In the genomic region with DNA sequence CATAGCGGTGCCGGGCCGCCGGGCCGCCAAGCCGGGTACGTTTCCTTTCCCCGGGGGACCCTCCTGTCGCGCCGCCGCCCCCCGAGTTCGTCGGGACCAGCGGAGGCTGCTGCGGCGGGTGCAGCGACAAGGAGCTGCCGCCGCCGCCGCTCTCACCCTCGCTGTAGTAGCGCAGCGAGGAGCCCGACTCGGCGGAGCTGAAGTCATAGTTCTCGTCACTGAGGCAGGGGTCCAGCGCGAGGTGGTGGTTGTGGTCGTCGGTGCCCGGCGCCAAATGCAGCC, we compare ENCODE assay signal across 8 cellular contexts. TPM values are rescaled to one million over a fixed set of nuclear protein-coding genes. Genes with fewer than 3 reads are reported as not detected.
DNase-seq lines count a peak whose midpoint lies in the region; ATAC-seq, FAIRE-seq and TF ChIP-seq lines count a peak whose summit lies in the region.

No MANE protein-coding gene starts in this region.

- no TSS peak for BruUV-seq in Caco-2 (replicated peaks; lab: Mats Ljungman, UMichigan)
- no TSS peak for BruUV-seq in IMR-90 (replicated peaks; lab: Mats Ljungman, UMichigan)
- no TSS peak for BruUV-seq in HepG2 (replicated peaks; lab: Mats Ljungman, UMichigan)

- H3K27me3 Mint-ChIP-seq in Caco-2 (ENCODE audit: insufficient read depth, unreplicated experiment): no peaks in the 10 kb centered on the region

- TF ChIP-seq RAD21 in IMR-90 (IDR thresholded peaks at IDR 0.05; ENCODE audit: low read length): no peak
- no peak for TF ChIP-seq RAD21 in HepG2 (CRISPR knock-in tag; IDR thresholded peaks at IDR 0.05)

- H3K4me1 ChIP-seq in Caco-2 (peaks cover 4% of the 10 kb centered on the region; the same call in 1 of the 2 replicates), IMR-90 (ENCODE audit: control insufficient read depth, insufficient read depth, low read length) (peaks cover 5% of the 10 kb centered on the region; the same call in 1 of the 2 replicates), breast epithelium (peaks cover 0 to 7% of the 10 kb centered on the region in 2 donors), HepG2 (ENCODE audit: insufficient read depth, low read length) (peaks cover 42% of the 10 kb centered on the region)

- H3K27me3 ChIP-seq in Caco-2 (replicated peaks; ENCODE audit: control insufficient read depth, insufficient read depth, low read length): no peaks in the 10 kb centered on the region
- no peaks in the 10 kb centered on the region for H3K27me3 ChIP-seq in IMR-90 (ENCODE audit: control insufficient read depth, insufficient read depth, low read length)
- H3K27me3 ChIP-seq in breast epithelium: no peaks in the 10 kb centered on the region
- no peaks in the 10 kb centered on the region for H3K27me3 ChIP-seq in HepG2 (ENCODE audit: control insufficient read depth in 1 of 2, insufficient read depth in 2 of 2, low read length in 2 of 2)

- peaks cover 10% of the 10 kb centered on the region for H3K9me1 ChIP-seq in IMR-90 (ENCODE audit: insufficient read depth, low read length)

- H3K23ac ChIP-seq in IMR-90 (ENCODE audit: low read depth, low read length): peak overlapping the region; percentile 96; the same call in 1 of the 2 replicates

- H3K4me2 ChIP-seq in IMR-90 (ENCODE audit: low read depth, low read length): peak overlapping the region; percentile 76
- peak overlapping the region; percentile 80 for H3K4me2 ChIP-seq in HepG2 (ENCODE audit: low read depth, low read length)

- peak overlapping the region; percentile 72 for H3K27ac ChIP-seq in IMR-90 (ENCODE audit: insufficient read depth, low read length)
- H3K27ac ChIP-seq in breast epithelium: peak overlapping the region; percentile 83 to 85
- peak overlapping the region; percentile 69 for H3K27ac ChIP-seq in HepG2 (ENCODE audit: extremely low read length, insufficient read depth, low read length)
- peak overlapping the region; percentile 40 for H3K27ac ChIP-seq in temporal lobe (ENCODE audit: low read depth, low read length)

- no peak for TF ChIP-seq POLR2A in IMR-90 (IDR thresholded peaks at IDR 0.05; ENCODE audit: low read depth, low read length)
- TF ChIP-seq POLR2A in breast epithelium (IDR thresholded peaks at IDR 0.05): no peak
- TF ChIP-seq POLR2A in HepG2 (IDR thresholded peaks at IDR 0.05; ENCODE audit: insufficient read depth in 1 of 2, low read depth in 2 of 2, low read length in 2 of 2): no peak

- H3K4me3 Mint-ChIP-seq in Caco-2 (ENCODE audit: unreplicated experiment): peak overlapping the region; percentile 98

- H4K20me1 ChIP-seq in IMR-90 (ENCODE audit: insufficient read depth, low read length) (peaks cover 6% of the 10 kb centered on the region; the same call in 1 of the 2 replicates), HepG2 (ENCODE audit: insufficient read depth, low read length) (peaks cover 8% of the 10 kb centered on the region; the same call in 1 of the 2 replicates)

- H3K79me2 ChIP-seq in HepG2 (ENCODE audit: insufficient read depth, low read length): peaks cover 31% of the 10 kb centered on the region

- H3K9me3 Mint-ChIP-seq in Caco-2 (ENCODE audit: unreplicated experiment): no peaks in the 10 kb centered on the region

- H2AK9ac ChIP-seq in IMR-90 (replicated peaks; ENCODE audit: low read depth, low read length, poor library complexity): peak overlapping the region; percentile 47

- H4K91ac ChIP-seq in IMR-90 (ENCODE audit: insufficient read depth, low read depth, low read length): no peak overlapping the region

- no peaks in the 10 kb centered on the region for H3K36me3 Mint-ChIP-seq in Caco-2 (ENCODE audit: insufficient read depth, unreplicated experiment)

- H3K4me1 Mint-ChIP-seq in Caco-2 (ENCODE audit: low read depth, unreplicated experiment): peaks cover 19% of the 10 kb centered on the region

- H2BK120ac ChIP-seq in IMR-90 (ENCODE audit: low read depth, low read length): no peak overlapping the region

- TF ChIP-seq EP300 in HepG2 (IDR thresholded peaks at IDR 0.05; ENCODE audit: low read depth in 2 of 2, low read length in 2 of 2) (no peak), HepG2 (CRISPR knock-in tag; IDR thresholded peaks at IDR 0.05; ENCODE audit: borderline replicate concordance) (no peak)

- H4K8ac ChIP-seq in IMR-90 (ENCODE audit: low read depth in 2 of 2, low read length in 2 of 2): peak overlapping the region in 1 of 2 experiments; percentile 75; a peak in 1 of 4 replicates

- H2BK20ac ChIP-seq in IMR-90 (ENCODE audit: low read depth, low read length): no peak overlapping the region

- H3K36me3 ChIP-seq in Caco-2 (ENCODE audit: control insufficient read depth, insufficient read depth, low read length) (no peaks in the 10 kb centered on the region), IMR-90 (ENCODE audit: control insufficient read depth, insufficient read depth, low read length) (no peaks in the 10 kb centered on the region), breast epithelium (no peaks in the 10 kb centered on the region), HepG2 (replicated peaks in 1 of 2; ENCODE audit: control insufficient read depth in 1 of 2, insufficient read depth in 2 of 2, low read length in 2 of 2) (no peaks in the 10 kb centered on the region)

- WGBS in IMR-90 (ENCODE audit: extremely low coverage in 2 of 2, insufficient read length in 1 of 2), 2 experiments: 1% methylated on average over 29 of the region's 36 CpGs; no CpG with 5 or more reads in 1 of the 2 experiments
- no CpG with 5 or more reads among the region's 36 CpGs for WGBS in HepG2 (ENCODE audit: low lambda C conversion rate)

- H3K9ac ChIP-seq in IMR-90 (ENCODE audit: low read depth, low read length): peak overlapping the region; percentile 71
- H3K9ac ChIP-seq in HepG2 (ENCODE audit: insufficient read depth, low read depth, low read length): peak overlapping the region; percentile 70

- no peak overlapping the region for H3K56ac ChIP-seq in IMR-90 (ENCODE audit: extremely low read depth, insufficient read depth, low read length)

- POLR2A ChIA-PET in Caco-2 (lab: Charles Lee) (interaction anchor here (1.0 kb wide), 1 partner anchor 201 kb away, joined by 3 read pairs; no protein-coding TSS in a partner anchor), IMR-90 (lab: Charles Lee; ENCODE audit: unreplicated experiment) (interaction anchor here (0.7 kb wide), 1 partner anchor 286 kb away, joined by 3 read pairs; no protein-coding TSS in a partner anchor), HepG2 (lab: Yijun Ruan, JAX) (interaction anchor here (1.3 to 1.5 kb wide), 2 partner anchors 10 to 126 kb away, joined by 3 to 6 read pairs; no protein-coding TSS in a partner anchor)

- CTCF ChIA-PET in Caco-2 (lab: Charles Lee) (interaction anchor here (0.7 to 1.4 kb wide), 2 partner anchors 65 to 131 kb away, joined by 3 to 7 read pairs; no protein-coding TSS in a partner anchor), IMR-90 (lab: Yijun Ruan, JAX) (interaction anchor here (0.6 to 1.5 kb wide), 3 partner anchors 8 to 143 kb away, joined by 3 to 4 read pairs (median 4); no protein-coding TSS in a partner anchor), HepG2 (lab: Yijun Ruan, JAX; ENCODE audit: low intra/inter-chr PET ratio, low total read pairs) (no interaction called here)

- H3K9me3 ChIP-seq in Caco-2: no peaks in the 10 kb centered on the region
- no peaks in the 10 kb centered on the region for H3K9me3 ChIP-seq in IMR-90 (ENCODE audit: control insufficient read depth, insufficient read depth, low read length)
- no peaks in the 10 kb centered on the region for H3K9me3 ChIP-seq in breast epithelium
- no peaks in the 10 kb centered on the region for H3K9me3 ChIP-seq in HepG2 (ENCODE audit: low read length)

- H3K14ac ChIP-seq in IMR-90 (replicated peaks; ENCODE audit: low read depth, low read length): peak overlapping the region; percentile 76

- peak; percentile 15 for ATAC-seq in GM21447 (IDR thresholded peaks at IDR 0.05; ENCODE audit: unreplicated experiment)
- peak; percentile 48 for ATAC-seq in IMR-90 (ENCODE audit: low read depth)
- peak; percentile 63 for ATAC-seq in HepG2

- peak overlapping the region; percentile 73 for H3K4me3 ChIP-seq in Caco-2 (ENCODE audit: low read depth, low read length)
- peak overlapping the region; percentile 95 for H3K4me3 ChIP-seq in IMR-90 (ENCODE audit: insufficient read depth, low read depth, low read length)
- peak overlapping the region; percentile 75 to 86 (median 83) for H3K4me3 ChIP-seq in breast epithelium
- peak overlapping the region; percentile 82 to 87 (median 87) for H3K4me3 ChIP-seq in HepG2 (replicated peaks in 1 of 3; ENCODE audit: insufficient read depth in 1 of 3, low read depth in 2 of 3, low read length in 3 of 3)

- peak overlapping the region; percentile 87; the same call in 1 of the 2 replicates for H3K4ac ChIP-seq in IMR-90 (ENCODE audit: low read depth, low read length)

- no peak for FAIRE-seq in HepG2 (lab: Jason Lieb, UNC)

- TF ChIP-seq CTCF in Caco-2 (IDR thresholded peaks at IDR 0.05; ENCODE audit: insufficient read depth in 1 of 2, low read depth in 1 of 2, low read length in 1 of 2, severe bottlenecking in 1 of 2, unreplicated experiment in 1 of 2): no peak
- TF ChIP-seq CTCF in IMR-90 (conservative IDR thresholded peaks at IDR 0.05; ENCODE audit: low read depth, low read length): no peak
- TF ChIP-seq CTCF in breast epithelium (IDR thresholded peaks at IDR 0.05): no peak
- TF ChIP-seq CTCF in HepG2 (CRISPR knock-in tag; IDR thresholded peaks at IDR 0.05): no peak

- H2BK5ac ChIP-seq in IMR-90 (ENCODE audit: low read depth, low read length, poor library complexity, severe bottlenecking): peak overlapping the region; percentile 53

- DNase-seq in Caco-2 (no peak), IMR-90 (no peak), breast epithelium (ENCODE audit: low spot score in 2 of 2) (no peak), HepG2 (ENCODE audit: low spot score) (no peak), glomerular visceral epithelial cell (ENCODE audit: extremely low spot score) (no peak)
- no peak for DNase-seq in activated CD8-positive, alpha-beta memory T cell treated with anti-CD3 and anti-CD28 coated beads, Interleukin-2, amount 50 U/mL, for 48 hours

- in situ Hi-C loops in IMR-90 (cut with MboI; ENCODE audit: low sequenced_read_pairs) (no loop called here), HepG2 (cut with HindIII; ENCODE audit: extremely low pct_ligation_motif_present, low pct_unique_long_range_greater_than_20kb) (no loop called here)

- dilution Hi-C loops in IMR-90 (cut with HindIII; ENCODE audit: low sequenced_read_pairs, unreplicated experiment): no loop called here

- H2AK5ac ChIP-seq in IMR-90 (ENCODE audit: low read depth, low read length): no peak overlapping the region

- peak overlapping the region; percentile 15; the same call in 1 of the 2 replicates for H3K18ac ChIP-seq in IMR-90 (ENCODE audit: low read depth, low read length)

- no peak overlapping the region for H4K5ac ChIP-seq in IMR-90 (ENCODE audit: low read depth, low read length)

- H3K27ac Mint-ChIP-seq in Caco-2 (ENCODE audit: unreplicated experiment): peak overlapping the region; percentile 61

- intact Hi-C loops in Caco-2 (cut with micrococcal nuclease; ENCODE audit: unreplicated experiment) (no loop called here), IMR-90 (cut with micrococcal nuclease) (loop anchor here (5.0 to 10.0 kb wide), 3 partner anchors 155 to 408 kb away; a partner anchor contains a TSS), breast epithelium (cut with DNase I; ENCODE audit: low total_unique reads) (no loop called here), HepG2 (cut with micrococcal nuclease; ENCODE audit: unreplicated experiment) (no loop called here)

- no peak overlapping the region for H2BK15ac ChIP-seq in IMR-90 (ENCODE audit: low read depth, low read length)

- H3K79me1 ChIP-seq in IMR-90 (ENCODE audit: low read depth in 1 of 2, low read length in 2 of 2): peaks cover 20 to 37% of the 10 kb centered on the region in 2 experiments

- H2AFZ ChIP-seq in IMR-90 (replicated peaks; ENCODE audit: low read length, poor library complexity) (peak overlapping the region; percentile 98), HepG2 (ENCODE audit: low read length) (no peak overlapping the region)

RNA-seq across cellular contexts. Expression of a gene that starts 0.6 kb away (rescaled TPM):
- total RNA-seq in Caco-2 (2022) (8.8 and 9.0 TPM in 2 replicates), IMR-90 (2012; rRNA removed) (9.0 and 14.2 TPM in 2 replicates), breast epithelium (10 to 100 TPM; 25.2 to 32.9 (median 26.7) TPM), HepG2 (2016; rRNA removed; fragmentation: Illumina TruSeq; extraction: Trizol) (7.2 and 8.3 TPM in 2 replicates), temporal lobe (20.9 TPM)
- polyA plus RNA-seq in IMR-90 (2012; rRNA removed) (3.7 and 4.5 TPM in 2 replicates), HepG2 (2011; rRNA removed) (3.3 and 4.6 TPM in 2 replicates)
- 1.3 and 1.4 TPM in 2 replicates for polyA plus RNA-seq in IMR-90 (2012; cell fraction: cytosol; rRNA removed)
- 1.9 and 10.8 TPM in 2 replicates for polyA plus RNA-seq in IMR-90 (2012; cell fraction: nucleus; rRNA removed; ENCODE audit: low replicate concordance)
- total RNA-seq in HepG2 (2016; cell fraction: cytosol; rRNA removed; fragmentation: Illumina TruSeq; extraction: Trizol; ENCODE audit: low read depth): 1.5 TPM in 2 replicates
- total RNA-seq in HepG2 (2016; cell fraction: insoluble cytoplasmic fraction; rRNA removed; fragmentation: Illumina TruSeq; extraction: Trizol): 8.2 TPM in 2 replicates
- total RNA-seq in HepG2 (2016; cell fraction: membrane; rRNA removed; fragmentation: Illumina TruSeq; extraction: Trizol): 3.4 and 3.6 TPM in 2 replicates
- total RNA-seq in HepG2 (2016; cell fraction: nucleus; rRNA removed; fragmentation: Illumina TruSeq; extraction: Trizol): 20.5 and 21.3 TPM in 2 replicates
- polyA plus RNA-seq in HepG2 (2011; cell fraction: cytosol; rRNA removed): 1.1 and 1.8 TPM in 2 replicates
- polyA plus RNA-seq in HepG2 (2011; cell fraction: nucleus; rRNA removed): 5.3 and 6.3 TPM in 2 replicates
- 3.3 and 3.5 TPM in 2 replicates for polyA plus RNA-seq in HepG2 (2012)
- 0.19 and 0.20 TPM in 2 replicates for polyA plus RNA-seq in HepG2 (2016; cell fraction: cytosol; fragmentation: Illumina TruSeq; extraction: Trizol; ENCODE audit: low read depth)
- polyA plus RNA-seq in HepG2 (2016; cell fraction: insoluble cytoplasmic fraction; fragmentation: Illumina TruSeq; extraction: Trizol; ENCODE audit: low read depth): 5.9 and 6.3 TPM in 2 replicates
- 1.0 and 1.2 TPM in 2 replicates for polyA plus RNA-seq in HepG2 (2016; cell fraction: membrane; fragmentation: Illumina TruSeq; extraction: Trizol; ENCODE audit: low read depth)
- 9.7 and 11.0 TPM in 2 replicates for polyA plus RNA-seq in HepG2 (2016; cell fraction: nucleus; fragmentation: Illumina TruSeq; extraction: Trizol; ENCODE audit: insufficient read depth, low read depth)
- polyA minus RNA-seq in HepG2 (2011; rRNA and poly(A)+ RNA removed; ENCODE audit: low replicate concordance): 5.2 and 10.4 TPM in 2 replicates
- 3.8 and 5.5 TPM in 2 replicates for polyA minus RNA-seq in HepG2 (2011; cell fraction: cytosol; rRNA and poly(A)+ RNA removed)
- 66.2 and 71.5 TPM in 2 replicates for polyA minus RNA-seq in HepG2 (2011; cell fraction: nucleus; rRNA and poly(A)+ RNA removed)
